ENCODE assay signal across 1 cellular context in genomic region chr10:22340362-22341189, GRCh38.
TF ChIP-seq lines count a peak whose summit lies in the region.

No MANE protein-coding gene starts in this region.

TF ChIP-seq in endothelial cell of umbilical vein, 7 proteins besides CTCF, POLR2A, EP300 and RAD21 (continued from another document):
- TF ChIP-seq, protein P1, sequence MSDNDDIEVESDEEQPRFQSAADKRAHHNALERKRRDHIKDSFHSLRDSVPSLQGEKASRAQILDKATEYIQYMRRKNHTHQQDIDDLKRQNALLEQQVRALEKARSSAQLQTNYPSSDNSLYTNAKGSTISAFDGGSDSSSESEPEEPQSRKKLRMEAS (IDR thresholded peaks at IDR 0.05; ENCODE audit: insufficient read depth, insufficient read length): no peak
TF ChIP-seq in endothelial cell of umbilical vein: peak in this region for 1.
